21 cellular contexts compared by ENCODE assay signal in genomic region chr6:138293996-138294395, GRCh38.
"Had no signal": no experiment of that assay in that cellular context is flagged by ENCODE, and none has a peak within 500 bp of the region (broad histone marks: within the 10 kb centered on the region; RNA-seq: fewer than 3 reads in every experiment).

No MANE protein-coding gene starts in this region.

- H3K4me1 ChIP-seq: left ventricle myocardium inferior, pancreas, prostate gland, suprapubic skin had no signal

- H3K27ac ChIP-seq: left ventricle myocardium inferior, pancreas, prostate gland, suprapubic skin, tibial artery, VCaP had no signal

- DNase-seq: activated CD4-positive, alpha-beta T cell treated with anti-CD3 and anti-CD28 coated beads for 4 hours; activated CD4-positive, alpha-beta T cell treated with anti-CD3 and anti-CD28 coated beads, Interleukin-2, amount 50 U/mL, for 4 hours; activated naive CD4-positive, alpha-beta T cell; activated T-cell treated with anti-CD3 and anti-CD28 coated beads for 4 hours; activated T-cell treated with anti-CD3 and anti-CD28 coated beads, Interleukin-2, amount 50 U/mL, for 72 hours; dorsolateral prefrontal cortex; effector memory CD4-positive, alpha-beta T cell; islet precursor cell; left ventricle myocardium inferior; naive thymus-derived CD4-positive, alpha-beta T cell; nucleus accumbens; pancreas; sigmoid colon; stimulated activated naive CD4-positive, alpha-beta T cell; T-helper 9 cell; tibial artery had no signal

- ATAC-seq: activated naive CD4-positive, alpha-beta T cell treated with anti-CD3 and anti-CD28 coated beads, Interleukin-2, amount 50 U/mL, for 72 hours; activated T-cell treated with anti-CD3 and anti-CD28 coated beads, Interleukin-2, amount 50 U/mL, for 72 hours; naive thymus-derived CD4-positive, alpha-beta T cell; pancreas had no signal

- H3K9me3 ChIP-seq: left ventricle myocardium inferior, pancreas, prostate gland, sigmoid colon, suprapubic skin, tibial artery had no signal

- H3K36me3 ChIP-seq: left ventricle myocardium inferior, sigmoid colon, suprapubic skin had no signal

- H3K4me3 ChIP-seq: dorsolateral prefrontal cortex, left ventricle myocardium inferior, lung, pancreas, prostate gland, sigmoid colon, suprapubic skin, tibial artery had no signal

- H3K27me3 ChIP-seq: dorsolateral prefrontal cortex, pancreas, sigmoid colon, suprapubic skin, tibial artery had no signal
